ENCODE assay signal across 1 cellular context in genomic region chr4:76620723-76621463, GRCh38.
TF ChIP-seq lines count a peak whose summit lies in the region.

No MANE protein-coding gene starts in this region.

TF ChIP-seq in HepG2, 621 proteins besides CTCF, POLR2A, EP300 and RAD21 (continued from another document):
- TF ChIP-seq ARID4A (CRISPR knock-in tag; IDR thresholded peaks at IDR 0.05; ENCODE audit: borderline replicate concordance) = no peak
- TF ChIP-seq THAP9 (CRISPR knock-in tag; IDR thresholded peaks at IDR 0.05; ENCODE audit: borderline replicate concordance) = no peak
- TF ChIP-seq GPBP1L1 (CRISPR knock-in tag; IDR thresholded peaks at IDR 0.05) = no peak
- TF ChIP-seq ZNF331 (CRISPR knock-in tag; IDR thresholded peaks at IDR 0.05) = no peak
- no peak for TF ChIP-seq SAFB2 (CRISPR knock-in tag; IDR thresholded peaks at IDR 0.05; ENCODE audit: borderline replicate concordance, low read depth)
- no peak for TF ChIP-seq CBFB (CRISPR knock-in tag; IDR thresholded peaks at IDR 0.05)
- TF ChIP-seq SYNCRIP (IDR thresholded peaks at IDR 0.05; ENCODE audit: insufficient read depth, low read depth, low read length) = no peak
- TF ChIP-seq TRIM24 (CRISPR knock-in tag; IDR thresholded peaks at IDR 0.05) = no peak
- TF ChIP-seq POGZ (CRISPR knock-in tag; IDR thresholded peaks at IDR 0.05) = no peak
- no peak for TF ChIP-seq MAF1 (CRISPR knock-in tag; IDR thresholded peaks at IDR 0.05; ENCODE audit: borderline replicate concordance)
- no peak for TF ChIP-seq IRX3 (CRISPR knock-in tag; IDR thresholded peaks at IDR 0.05; ENCODE audit: borderline replicate concordance, low read depth)
- TF ChIP-seq NKX3-1 (CRISPR knock-in tag; IDR thresholded peaks at IDR 0.05) = no peak
